9 cellular contexts compared by ENCODE assay signal in the genomic region with DNA sequence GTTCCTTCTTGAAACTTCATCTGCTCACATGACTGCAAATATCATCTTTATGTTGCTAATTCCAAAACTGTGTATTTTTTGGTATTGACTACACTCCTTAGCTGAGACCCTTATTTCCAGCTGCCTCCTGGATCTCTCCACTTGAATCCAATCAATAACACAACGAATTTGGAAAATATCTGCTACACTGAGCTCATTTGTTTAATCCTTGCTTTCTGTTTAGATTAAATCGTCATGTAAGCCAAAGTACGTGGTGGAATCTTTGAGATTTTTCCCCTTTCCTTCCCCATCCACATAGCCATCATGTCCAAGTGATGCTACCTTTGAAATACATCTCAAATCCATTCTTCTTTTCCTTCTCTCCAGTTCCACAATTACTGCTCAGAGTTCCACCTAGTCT. TPM values are rescaled to one million over a fixed set of nuclear protein-coding genes. Genes with fewer than 3 reads are reported as not detected.
"Had no signal": no experiment of that assay in that cellular context is flagged by ENCODE, and none has a peak within 500 bp of the region (broad histone marks: within the 10 kb centered on the region; RNA-seq: fewer than 3 reads in every experiment).

No MANE protein-coding gene starts in this region.

- H3K27ac ChIP-seq: GM23248, HL-60 had no signal

- H3K9me3 ChIP-seq: HAP-1 had no signal

- DNase-seq: GM23248, GOT3, H7, HFFc6, KBM-7 had no signal

- H3K4me3 ChIP-seq: GM23248, HAP-1 had no signal

- H3K36me3 ChIP-seq: HAP-1 had no signal

- H3K27ac Mint-ChIP-seq: HFFc6, IgD-negative memory B cell had no signal

- H3K9me3 Mint-ChIP-seq: HFFc6, IgD-negative memory B cell had no signal

- FAIRE-seq: HepG2 had no signal

- H3K4me1 ChIP-seq: HAP-1 had no signal

- H2AFZ ChIP-seq: GM23248 had no signal

- H3K9ac ChIP-seq: GM23248 had no signal

- H3K36me3 Mint-ChIP-seq: IgD-negative memory B cell had no signal

- H3K4me3 Mint-ChIP-seq: HFFc6, IgD-negative memory B cell had no signal

- H3K4me1 Mint-ChIP-seq: IgD-negative memory B cell had no signal

RNA-seq across cellular contexts. Expression of gene OTX1, which starts 15.6 kb away (rescaled TPM):
- total RNA-seq: GM23248 had no signal
- polyA plus RNA-seq: GM23248, IgD-negative memory B cell had no signal
